12 cellular contexts compared by ENCODE assay signal in the genomic region with DNA sequence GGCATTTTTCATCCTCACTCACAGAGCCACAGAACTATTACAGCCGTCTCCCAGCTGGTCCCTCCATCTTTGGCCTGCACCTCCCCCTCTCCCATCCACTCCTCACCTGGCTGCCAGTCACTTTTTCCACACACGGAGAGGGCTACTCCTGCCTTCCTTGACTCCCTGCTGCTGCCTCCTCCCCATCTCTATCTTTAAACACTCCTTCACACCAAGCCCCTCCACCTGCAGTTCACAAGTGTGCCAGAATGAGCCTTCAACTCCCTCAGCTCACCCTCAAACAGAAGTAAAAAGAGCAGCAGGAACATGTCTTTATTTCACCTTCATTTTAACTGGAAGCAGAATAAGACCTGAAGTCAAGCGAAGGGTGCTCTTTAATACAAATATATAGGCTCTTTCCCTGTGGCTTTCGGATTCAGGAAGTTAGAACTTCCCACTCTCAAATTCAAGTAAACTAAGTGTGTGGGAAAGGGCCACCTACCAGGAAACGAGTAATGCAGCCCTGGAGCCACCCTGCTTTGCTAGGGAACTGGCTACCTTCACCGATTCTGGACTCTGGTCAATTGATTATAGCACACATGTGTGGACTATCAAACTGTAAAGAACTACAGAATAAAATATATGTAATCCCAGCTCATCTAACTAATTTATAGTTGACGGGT.
A peak's percentile ranks its signal among the peaks of the same experiment; 100 is the strongest.
DNase-seq lines count a peak whose midpoint lies in the region; ATAC-seq, FAIRE-seq and TF ChIP-seq lines count a peak whose summit lies in the region.
"Had no signal": no experiment of that assay in that cellular context is flagged by ENCODE, and none has a peak within 500 bp of the region (broad histone marks: within the 10 kb centered on the region; RNA-seq: fewer than 3 reads in every experiment).

No MANE protein-coding gene starts in this region.

- no peaks in the 10 kb centered on the region for H3K9me3 Mint-ChIP-seq in neural crest cell
- H3K9me3 Mint-ChIP-seq in CD4-positive, alpha-beta T cell = no peaks in the 10 kb centered on the region
- no peaks in the 10 kb centered on the region for H3K9me3 Mint-ChIP-seq in activated CD4-positive, alpha-beta T cell treated with anti-CD3 and anti-CD28 coated beads, Interleukin-2, amount 10 ng/mL, durations not matched to agents 7 days and 5 days

- TF ChIP-seq POLR2A in H54 (IDR thresholded peaks at IDR 0.05; ENCODE audit: low read depth, low read length) (no peak), H1 (IDR thresholded peaks at IDR 0.05; ENCODE audit: control extremely low read depth in 1 of 2, low read depth in 2 of 2, low read length in 2 of 2) (no peak)

- peaks cover 13% of the 10 kb centered on the region for H3K79me1 ChIP-seq in H1 (ENCODE audit: low read depth, low read length)

- H3K23ac ChIP-seq in H1 (ENCODE audit: insufficient read length) = no peak overlapping the region

- H3K9me3 ChIP-seq in H1 (ENCODE audit: insufficient read depth in 2 of 2, low read depth in 1 of 2, low read length in 1 of 2) = no peaks in the 10 kb centered on the region
- H3K9me3 ChIP-seq in CD4-positive, alpha-beta T cell (ENCODE audit: control insufficient read depth, low read length) = no peaks in the 10 kb centered on the region
- H3K9me3 ChIP-seq: vagina had no signal

- H3K27ac ChIP-seq in H1 (ENCODE audit: low read depth, low read length) = no peak overlapping the region
- no peak overlapping the region for H3K27ac ChIP-seq in CD4-positive, alpha-beta T cell (ENCODE audit: low read depth, low read length)
- H3K27ac ChIP-seq: vagina had no signal

- no peak overlapping the region for H2AFZ ChIP-seq in H1 (ENCODE audit: low read length)

- no peaks in the 10 kb centered on the region for H3K23me2 ChIP-seq in H1 (ENCODE audit: low read depth, low read length)

- no peak overlapping the region for H2BK15ac ChIP-seq in H1 (ENCODE audit: low read length)

- no peak overlapping the region for H2BK120ac ChIP-seq in H1 (replicated peaks; ENCODE audit: low read depth, low read length)

- WGBS in H1 (ENCODE audit: extremely low coverage in 1 of 2, insufficient coverage in 1 of 2, insufficient read length in 1 of 2, insufficient replicate concordance in 2 of 2, low coverage in 1 of 2, low lambda C conversion rate in 2 of 2, missing lambda C conversion rate in 1 of 2), 2 experiments = 67% methylated on average over 7 of the region's 7 CpGs; no CpG with 5 or more reads in 1 of the 2 experiments

- TF ChIP-seq CTCF in H1 (IDR thresholded peaks at IDR 0.05; ENCODE audit: control extremely low read depth in 1 of 3, insufficient read depth in 1 of 3, low read depth in 1 of 3, low read length in 3 of 3) (no peak), neural crest cell (conservative IDR thresholded peaks at IDR 0.05) (no peak)
- no peak for TF ChIP-seq CTCF in CD4-positive, alpha-beta T cell (IDR thresholded peaks at IDR 0.05)

- no peaks in the 10 kb centered on the region for H3K36me3 Mint-ChIP-seq in neural crest cell (ENCODE audit: low read depth)
- no peaks in the 10 kb centered on the region for H3K36me3 Mint-ChIP-seq in CD4-positive, alpha-beta T cell (ENCODE audit: low read depth)
- no peaks in the 10 kb centered on the region for H3K36me3 Mint-ChIP-seq in activated CD4-positive, alpha-beta T cell treated with anti-CD3 and anti-CD28 coated beads, Interleukin-2, amount 10 ng/mL, durations not matched to agents 7 days and 5 days (ENCODE audit: low read depth)

- FAIRE-seq in H54 (lab: Jason Lieb, UNC) (peak; percentile 91), H1 (lab: Jason Lieb, UNC) (no peak)
- FAIRE-seq: colon had no signal

- H3K4me3 ChIP-seq in H1 (ENCODE audit: extremely low read depth in 1 of 4, insufficient read depth in 2 of 4, low read depth in 3 of 4, low read length in 4 of 4) = no peak overlapping the region
- H3K4me3 ChIP-seq: vagina had no signal

- no peak overlapping the region for H3K14ac ChIP-seq in H1 (ENCODE audit: insufficient read length)

- intact Hi-C loops in CD4-positive, alpha-beta T cell (cut with DNase I, micrococcal nuclease) = no loop called here

- H3K4me2 ChIP-seq in H1 (ENCODE audit: insufficient read depth in 1 of 2, low read depth in 2 of 2, low read length in 2 of 2) = peak overlapping the region in 1 of 2 experiments; percentile 37; a peak in 2 of 4 replicates

- no peak for ATAC-seq in GM21381 (IDR thresholded peaks at IDR 0.05; ENCODE audit: unreplicated experiment)
- ATAC-seq in CD4-positive, alpha-beta T cell (ENCODE audit: poor library complexity) = no peak

- no peaks in the 10 kb centered on the region for H3K27me3 ChIP-seq in H1 (replicated peaks in 1 of 4; ENCODE audit: control insufficient read depth in 3 of 4, extremely low read depth in 1 of 4, insufficient read depth in 3 of 4, low read length in 3 of 4)
- H3K27me3 ChIP-seq in CD4-positive, alpha-beta T cell (ENCODE audit: control insufficient read depth, insufficient read depth, low read length) = peaks cover 16% of the 10 kb centered on the region
- H3K27me3 ChIP-seq: vagina had no signal

- CTCF ChIA-PET in H1 (lab: Charles Lee; ENCODE audit: partially characterized antibody) = interaction anchor here (1.1 to 3.7 kb wide), 8 partner anchors 9 to 202 kb away, joined by 3 to 16 read pairs (median 4); no protein-coding TSS in a partner anchor
- CTCF ChIA-PET in CD4-positive, alpha-beta T cell (lab: Charles Lee) = no interaction called here
- CTCF ChIA-PET in activated CD4-positive, alpha-beta T cell treated with anti-CD3 and anti-CD28 coated beads, Interleukin-2, amount 10 ng/mL, durations not matched to agents 7 days and 5 days (lab: Charles Lee) = no interaction called here

- peaks cover 3 to 19% (median 12%) of the 10 kb centered on the region in 4 experiments for H3K4me1 ChIP-seq in H1 (replicated peaks in 1 of 4; ENCODE audit: control insufficient read depth in 3 of 4, insufficient read depth in 4 of 4, low read length in 3 of 4)
- H3K4me1 ChIP-seq: vagina had no signal

- H3K18ac ChIP-seq in H1 (ENCODE audit: extremely low read depth, low read length) = peak overlapping the region; percentile 16; the same call in 1 of the 2 replicates

- H2AK5ac ChIP-seq in H1 (ENCODE audit: low read depth, low read length) = no peak overlapping the region

- H3K27me3 Mint-ChIP-seq in neural crest cell (ENCODE audit: low read depth) = no peaks in the 10 kb centered on the region
- H3K27me3 Mint-ChIP-seq in CD4-positive, alpha-beta T cell = peaks cover 31% of the 10 kb centered on the region
- H3K27me3 Mint-ChIP-seq in activated CD4-positive, alpha-beta T cell treated with anti-CD3 and anti-CD28 coated beads, Interleukin-2, amount 10 ng/mL, durations not matched to agents 7 days and 5 days = peaks cover 17% of the 10 kb centered on the region

- no peak overlapping the region for H2BK12ac ChIP-seq in H1 (ENCODE audit: low read depth, low read length)

- H3K9ac ChIP-seq in H1 (replicated peaks in 1 of 4; ENCODE audit: extremely low read depth in 1 of 4, low read depth in 3 of 4, low read length in 3 of 4) = no peak overlapping the region

- H4K91ac ChIP-seq in H1 (replicated peaks; ENCODE audit: insufficient read length, low read length) = no peak overlapping the region

- no peak for DNase-seq in H54 (ENCODE audit: insufficient read length, low spot score)
- peak; percentile 9 for DNase-seq in NCI-H2227 (lab: John Stamatoyannopoulos, UW; ENCODE audit: unreplicated experiment)
- DNase-seq in H1 (ENCODE audit: low read depth in 1 of 2, low spot score in 2 of 2) = no peak
- no peak for DNase-seq in neural crest cell (ENCODE audit: low read depth, low spot score)
- no peak for DNase-seq in CD4-positive, alpha-beta T cell
- no peak for DNase-seq in activated CD4-positive, alpha-beta T cell treated with anti-CD3 and anti-CD28 coated beads, Interleukin-2, amount 10 ng/mL, durations not matched to agents 7 days and 5 days
- DNase-seq: activated naive CD4-positive, alpha-beta T cell treated with anti-CD3 and anti-CD28 coated beads, Interleukin-2, amount 50 U/mL, for 16 hours; mammary epithelial cell; NCI-H446 had no signal

- no peak overlapping the region for H4K5ac ChIP-seq in H1 (ENCODE audit: insufficient read length, low read depth, low read length)

- H2BK5ac ChIP-seq in H1 (ENCODE audit: low read depth, low read length) = 0 out of 2 replicates have a peak overlapping the region, but pooled peaks have one; percentile 54

- peaks cover 0 to 92% of the 10 kb centered on the region in 2 experiments; a peak in 2 of 4 replicates for H3K79me2 ChIP-seq in H1 (ENCODE audit: control insufficient read depth in 1 of 2, insufficient read depth in 2 of 2, low read length in 2 of 2)

- no peak for TF ChIP-seq EP300 in H1 (IDR thresholded peaks at IDR 0.05; ENCODE audit: borderline replicate concordance in 1 of 2, low read depth in 2 of 2, low read length in 2 of 2)

- H3K4ac ChIP-seq in H1 (replicated peaks; ENCODE audit: insufficient read length, low read depth, low read length) = no peak overlapping the region

- no peaks in the 10 kb centered on the region for H3K36me3 ChIP-seq in H1 (ENCODE audit: control insufficient read depth in 2 of 4, insufficient read depth in 4 of 4, low read length in 3 of 4)
- H3K36me3 ChIP-seq: vagina had no signal

- no peak for TF ChIP-seq RAD21 in H1 (IDR thresholded peaks at IDR 0.05 in 1 of 2, conservative IDR thresholded peaks at IDR 0.05 in 1 of 2; ENCODE audit: low read depth in 2 of 2, low read length in 2 of 2)

- POLR2A ChIA-PET in H1 (lab: Charles Lee; ENCODE audit: partially characterized antibody) = interaction anchor here (0.6 to 2.9 kb wide), 2 partner anchors 9 to 436 kb away, joined by 3 to 10 read pairs; no protein-coding TSS in a partner anchor
- POLR2A ChIA-PET in CD4-positive, alpha-beta T cell (lab: Charles Lee) = no interaction called here
- POLR2A ChIA-PET in activated CD4-positive, alpha-beta T cell treated with anti-CD3 and anti-CD28 coated beads, Interleukin-2, amount 10 ng/mL, durations not matched to agents 7 days and 5 days (lab: Charles Lee) = interaction anchor here (0.6 kb wide), 1 partner anchor 40 kb away, joined by 6 read pairs; no protein-coding TSS in a partner anchor

- peaks cover 7 to 13% of the 10 kb centered on the region in 2 experiments for H4K20me1 ChIP-seq in H1 (replicated peaks in 1 of 2; ENCODE audit: control insufficient read depth in 1 of 2, insufficient read depth in 2 of 2, low read length in 2 of 2)

- H3K27ac Mint-ChIP-seq in neural crest cell (ENCODE audit: unreplicated experiment) = peak overlapping the region; percentile 85
- H3K27ac Mint-ChIP-seq in CD4-positive, alpha-beta T cell = no peak overlapping the region
- H3K27ac Mint-ChIP-seq in activated CD4-positive, alpha-beta T cell treated with anti-CD3 and anti-CD28 coated beads, Interleukin-2, amount 10 ng/mL, durations not matched to agents 7 days and 5 days = no peak overlapping the region

- no peak overlapping the region for H2BK20ac ChIP-seq in H1 (ENCODE audit: low read length)

- peaks cover 45% of the 10 kb centered on the region for H3K4me1 Mint-ChIP-seq in neural crest cell
- H3K4me1 Mint-ChIP-seq in CD4-positive, alpha-beta T cell (ENCODE audit: low read depth) = no peaks in the 10 kb centered on the region
- peaks cover 2% of the 10 kb centered on the region for H3K4me1 Mint-ChIP-seq in activated CD4-positive, alpha-beta T cell treated with anti-CD3 and anti-CD28 coated beads, Interleukin-2, amount 10 ng/mL, durations not matched to agents 7 days and 5 days

- H3K4me3 Mint-ChIP-seq in neural crest cell = no peak overlapping the region
- no peak overlapping the region for H3K4me3 Mint-ChIP-seq in CD4-positive, alpha-beta T cell
- H3K4me3 Mint-ChIP-seq in activated CD4-positive, alpha-beta T cell treated with anti-CD3 and anti-CD28 coated beads, Interleukin-2, amount 10 ng/mL, durations not matched to agents 7 days and 5 days = no peak overlapping the region

- no peak overlapping the region for H4K8ac ChIP-seq in H1 (ENCODE audit: extremely low read depth, insufficient read depth, low read length)

- H3K56ac ChIP-seq in H1 (replicated peaks; ENCODE audit: insufficient read length, low read depth, low read length) = no peak overlapping the region
